8 cellular contexts compared by ENCODE assay signal in genomic region chr20:43949741-43950618, GRCh38.
DNase-seq lines count a peak whose midpoint lies in the region; ATAC-seq and TF ChIP-seq lines count a peak whose summit lies in the region.

No MANE protein-coding gene starts in this region.

- peak overlapping the region; percentile 44 for H3K27ac Mint-ChIP-seq in activated naive CD4-positive, alpha-beta T cell treated with anti-CD3 and anti-CD28 coated beads, Interleukin-2, amount 50 U/mL, for 24 hours

- in situ Hi-C loops in GM13976 (cut with MboI; ENCODE audit: low sequenced_read_pairs, unreplicated experiment), result no loop called here

- H3K9me3 Mint-ChIP-seq in activated naive CD4-positive, alpha-beta T cell treated with anti-CD3 and anti-CD28 coated beads, Interleukin-2, amount 50 U/mL, for 24 hours, result no peaks in the 10 kb centered on the region

- H3K4me1 Mint-ChIP-seq in activated naive CD4-positive, alpha-beta T cell treated with anti-CD3 and anti-CD28 coated beads, Interleukin-2, amount 50 U/mL, for 24 hours, result peaks cover 82% of the 10 kb centered on the region

- DNase-seq in GM13976 (ENCODE audit: low spot score) (peak; percentile 74), SKM-1 treated with dmso at 0.1 percent for 144 hours (lab: John Stamatoyannopoulos, UW; ENCODE audit: unreplicated experiment) (peak; percentile 98), GOT3 (lab: John Stamatoyannopoulos, UW) (no peak), DMS79 treated with DMSO at 0.1 percent for 48 hours (lab: John Stamatoyannopoulos, UW) (no peak)
- DNase-seq in stimulated activated CD4-positive, alpha-beta T cell treated with anti-CD3 and anti-CD28 coated beads, Interleukin-15, amount 100 ng/mL, for 48 hours (ENCODE audit: low read depth in 2 of 2), result peak; percentile 54 to 55

- peak; percentile 56 for ATAC-seq in HG02884 (IDR thresholded peaks at IDR 0.05; ENCODE audit: unreplicated experiment)
- ATAC-seq in HG03565 (IDR thresholded peaks at IDR 0.05; ENCODE audit: unreplicated experiment), result no peak

- no peaks in the 10 kb centered on the region for H3K36me3 Mint-ChIP-seq in activated naive CD4-positive, alpha-beta T cell treated with anti-CD3 and anti-CD28 coated beads, Interleukin-2, amount 50 U/mL, for 24 hours

- peak overlapping the region; percentile 72 for H3K4me3 Mint-ChIP-seq in activated naive CD4-positive, alpha-beta T cell treated with anti-CD3 and anti-CD28 coated beads, Interleukin-2, amount 50 U/mL, for 24 hours

- TF ChIP-seq CTCF in GM13976 (IDR thresholded peaks at IDR 0.05; ENCODE audit: borderline replicate concordance, control extremely low read depth, extremely low read depth, insufficient read depth, missing control alignments), result no peak

- H3K27me3 Mint-ChIP-seq in activated naive CD4-positive, alpha-beta T cell treated with anti-CD3 and anti-CD28 coated beads, Interleukin-2, amount 50 U/mL, for 24 hours, result no peaks in the 10 kb centered on the region

Comparison
In these comparisons a context has a peak if more than half of its experiments do, and no peak if none do; other contexts are left out.
1. DNase-seq: peak in GM13976 (single experiment), SKM-1 treated with dmso at 0.1 percent for 144 hours (single experiment) and stimulated activated CD4-positive, alpha-beta T cell treated with anti-CD3 and anti-CD28 coated beads, Interleukin-15, amount 100 ng/mL, for 48 hours (2 of 2); none in GOT3 (single experiment) and DMS79 treated with DMSO at 0.1 percent for 48 hours (single experiment).